5 cellular contexts compared by ENCODE assay signal in genomic region chr5:16436065-16436682, GRCh38. TPM values are rescaled to one million over a fixed set of nuclear protein-coding genes. Genes with fewer than 3 reads are reported as not detected.
DNase-seq lines count a peak whose midpoint lies in the region; ATAC-seq, FAIRE-seq and TF ChIP-seq lines count a peak whose summit lies in the region.
"Not testable (repeated sequence)": the region's sequence is repeated elsewhere in the genome, so short reads cannot be mapped to it uniquely, and the experiment has no call there.

No MANE protein-coding gene starts in this region.

- not testable (repeated sequence) for FAIRE-seq in K562 (lab: Jason Lieb, UNC); kidney (lab: Jason Lieb, UNC)

- POLR2A ChIA-PET in K562 (lab: Yijun Ruan, JAX), result interaction anchor here (2.3 kb wide), 1 partner anchor 18 kb away, joined by 5 read pairs; no protein-coding TSS in a partner anchor

- TF ChIP-seq RAD21 in K562 (CRISPR knock-in tag; conservative IDR thresholded peaks at IDR 0.05 in 1 of 2, IDR thresholded peaks at IDR 0.05 in 1 of 2), result not testable (repeated sequence)

- not testable (repeated sequence) for H3K4me1 Mint-ChIP-seq in stimulated activated naive CD8-positive, alpha-beta T cell treated with anti-CD3 and anti-CD28 coated beads, Interleukin-15, amount 100 ng/mL, for 72 hours

- H3K9me3 Mint-ChIP-seq in stimulated activated naive CD8-positive, alpha-beta T cell treated with anti-CD3 and anti-CD28 coated beads, Interleukin-15, amount 100 ng/mL, for 72 hours, result not testable (repeated sequence)

- not testable (repeated sequence) for H4K8ac ChIP-seq in neuronal stem cell (ENCODE audit: low read depth, low read length)

- not testable (repeated sequence) for H3K9me3 ChIP-seq in K562 (replicated peaks; ENCODE audit: control insufficient read depth, insufficient read depth, low read depth, low read length); kidney (ENCODE audit: control insufficient read depth in 1 of 2, low read length in 2 of 2); mucosa of descending colon; neuronal stem cell (replicated peaks in 1 of 2; ENCODE audit: control insufficient read depth in 2 of 2, insufficient read depth in 1 of 2, low read depth in 1 of 2, low read length in 2 of 2)

- whole genome bisulfite sequencing in K562 (ENCODE audit: insufficient coverage, low coverage, missing lambda C conversion rate), result 10% methylated on average over 23 of the region's 28 CpGs
- WGBS in neuronal stem cell (ENCODE audit: extremely low coverage in 2 of 2, insufficient read length in 2 of 2, insufficient replicate concordance in 1 of 2), 2 donors, result no CpG with 5 or more reads among the region's 28 CpGs

- H3K4me3 ChIP-seq in K562; kidney (ENCODE audit: low read length in 2 of 2); mucosa of descending colon; neuronal stem cell (ENCODE audit: low read length in 2 of 2): not testable (repeated sequence)

- not testable (repeated sequence) for H4K91ac ChIP-seq in neuronal stem cell (ENCODE audit: low read depth, low read length, poor library complexity)

- not testable (repeated sequence) for H3K36me3 ChIP-seq in K562 (ENCODE audit: control insufficient read depth, insufficient read depth, low read length); kidney (ENCODE audit: control insufficient read depth in 1 of 2, insufficient read depth in 2 of 2, low read length in 2 of 2); mucosa of descending colon (ENCODE audit: low read depth); neuronal stem cell (replicated peaks in 1 of 2; ENCODE audit: control insufficient read depth in 2 of 2, insufficient read depth in 2 of 2, low read length in 2 of 2)

- H3K14ac ChIP-seq in neuronal stem cell (ENCODE audit: low read length), result not testable (repeated sequence)

- not testable (repeated sequence) for H3K4me2 ChIP-seq in K562 (ENCODE audit: insufficient read depth, low read length); neuronal stem cell (ENCODE audit: insufficient read depth, low read length, poor library complexity, severe bottlenecking)

- 0 out of 2 replicates have a peak overlapping the region, but pooled peaks have one; percentile 6 for H2AFZ ChIP-seq in K562 (ENCODE audit: low read depth, low read length)
- not testable (repeated sequence) for H2AFZ ChIP-seq in neuronal stem cell (ENCODE audit: low read length)

- H3K4me1 ChIP-seq in K562 (replicated peaks in 1 of 2; ENCODE audit: control insufficient read depth in 2 of 2, insufficient read depth in 2 of 2, low read length in 2 of 2); kidney (ENCODE audit: control insufficient read depth in 1 of 2, insufficient read depth in 1 of 2, low read depth in 1 of 2, low read length in 2 of 2); mucosa of descending colon (ENCODE audit: low read depth); neuronal stem cell (ENCODE audit: control insufficient read depth in 2 of 2, insufficient read depth in 1 of 2, low read depth in 1 of 2, low read length in 2 of 2): not testable (repeated sequence)

- H2BK120ac ChIP-seq in neuronal stem cell (ENCODE audit: low read depth, low read length), result not testable (repeated sequence)

- not testable (repeated sequence) for H3K4ac ChIP-seq in neuronal stem cell (ENCODE audit: low read length)

- TF ChIP-seq POLR2A in K562 (conservative IDR thresholded peaks at IDR 0.05), result not testable (repeated sequence)

- not testable (repeated sequence) for TF ChIP-seq EP300 in K562 (IDR thresholded peaks at IDR 0.05; ENCODE audit: low read length)

- not testable (repeated sequence) for H2AK5ac ChIP-seq in neuronal stem cell (ENCODE audit: low read depth, low read length)

- not testable (repeated sequence) for H3K27ac Mint-ChIP-seq in stimulated activated naive CD8-positive, alpha-beta T cell treated with anti-CD3 and anti-CD28 coated beads, Interleukin-15, amount 100 ng/mL, for 72 hours

- not testable (repeated sequence) for H3K9ac ChIP-seq in K562 (ENCODE audit: insufficient read depth in 1 of 2, low read depth in 2 of 2, low read length in 2 of 2); kidney (ENCODE audit: low read length in 2 of 2); neuronal stem cell (ENCODE audit: low read depth, low read length, poor library complexity)

- intact Hi-C loops in K562 (cut with micrococcal nuclease); kidney (cut with DNase I); mucosa of descending colon (cut with DNase I, micrococcal nuclease): not testable (repeated sequence)

- H3K27ac ChIP-seq in K562 (ENCODE audit: extremely low read depth, low read depth, low read length); kidney (ENCODE audit: low read depth in 2 of 2, low read length in 2 of 2); neuronal stem cell (replicated peaks; ENCODE audit: low read length): not testable (repeated sequence)

- H2BK12ac ChIP-seq in neuronal stem cell (ENCODE audit: low read length), result not testable (repeated sequence)

- BruUV-seq in K562 (replicated peaks; lab: Mats Ljungman, UMichigan), result not testable (repeated sequence)

- H3K9me1 ChIP-seq in K562 (ENCODE audit: control insufficient read depth, insufficient read depth, low read length), result not testable (repeated sequence)

- H3K18ac ChIP-seq in neuronal stem cell (ENCODE audit: low read length), result not testable (repeated sequence)

- not testable (repeated sequence) for H2BK5ac ChIP-seq in neuronal stem cell (ENCODE audit: low read length)

- not testable (repeated sequence) for TF ChIP-seq CTCF in K562 (IDR thresholded peaks at IDR 0.05 in 2 of 3, conservative IDR thresholded peaks at IDR 0.05 in 1 of 3; ENCODE audit: insufficient read depth in 2 of 3, low read depth in 1 of 3, low read length in 3 of 3); kidney (IDR thresholded peaks at IDR 0.05; ENCODE audit: borderline replicate concordance, extremely low read depth, insufficient read depth); mucosa of descending colon (IDR thresholded peaks at IDR 0.05)

- not testable (repeated sequence) for H3K27me3 Mint-ChIP-seq in stimulated activated naive CD8-positive, alpha-beta T cell treated with anti-CD3 and anti-CD28 coated beads, Interleukin-15, amount 100 ng/mL, for 72 hours

- in situ Hi-C loops in K562 (cut with MboI), result not testable (repeated sequence)

- H3K23ac ChIP-seq in neuronal stem cell (ENCODE audit: low read depth, low read length, poor library complexity), result peak overlapping the region; percentile 35

- not testable (repeated sequence) for H3K79me2 ChIP-seq in K562 (ENCODE audit: control insufficient read depth, insufficient read depth, low read length)

- H3K79me1 ChIP-seq in neuronal stem cell (ENCODE audit: low read depth, low read length), result not testable (repeated sequence)

- DNase-seq in K562 (ENCODE audit: extremely low read depth in 1 of 4, low spot score in 3 of 4); mucosa of descending colon; neuronal stem cell (ENCODE audit: low spot score); stimulated activated naive CD8-positive, alpha-beta T cell treated with anti-CD3 and anti-CD28 coated beads, Interleukin-15, amount 100 ng/mL, for 72 hours: not testable (repeated sequence)
- DNase-seq in kidney, result peak; percentile 72

- H3K27me3 ChIP-seq in K562 (ENCODE audit: control insufficient read depth in 2 of 2, insufficient read depth in 2 of 2, low read length in 2 of 2), result peaks cover 0 to 10% of the 10 kb centered on the region in 2 experiments; a peak in 2 of 5 replicates
- not testable (repeated sequence) for H3K27me3 ChIP-seq in neuronal stem cell (ENCODE audit: control insufficient read depth in 3 of 3, insufficient read depth in 3 of 3, low read depth in 1 of 3, low read length in 3 of 3)

- peak; percentile 62; the same call in 2 of the 3 replicates for ATAC-seq in K562
- ATAC-seq in mucosa of descending colon, result peak; percentile 46
- ATAC-seq in stimulated activated naive CD8-positive, alpha-beta T cell treated with anti-CD3 and anti-CD28 coated beads, Interleukin-15, amount 100 ng/mL, for 72 hours, result peak; percentile 49

- not testable (repeated sequence) for H2BK15ac ChIP-seq in neuronal stem cell (ENCODE audit: low read length)

- CTCF ChIA-PET in K562 (lab: Yijun Ruan, JAX; ENCODE audit: low intra/inter-chr PET ratio), result not testable (repeated sequence)

- not testable (repeated sequence) for H3K4me3 Mint-ChIP-seq in stimulated activated naive CD8-positive, alpha-beta T cell treated with anti-CD3 and anti-CD28 coated beads, Interleukin-15, amount 100 ng/mL, for 72 hours

- not testable (repeated sequence) for H4K20me1 ChIP-seq in K562 (replicated peaks; ENCODE audit: control insufficient read depth, insufficient read depth, low read length)

RNA-seq across cellular contexts. Expression of gene ZNF622, which starts 29.4 kb away (rescaled TPM):
- 10.3 and 10.4 TPM in 2 replicates for total RNA-seq in K562 (2011; cell fraction: chromatin; rRNA removed; ENCODE audit: low replicate concordance)
- 10.4 and 12.8 TPM in 2 replicates for total RNA-seq in K562 (2011; cell fraction: nucleolus; rRNA removed)
- total RNA-seq in K562 (2011; cell fraction: nucleoplasm; rRNA removed), result 9.8 and 10.2 TPM in 2 replicates
- total RNA-seq in K562 (2014; rRNA removed) (51.5 and 59.8 TPM in 2 replicates), K562 (2014; rRNA removed; fragmentation: Illumina TruSeq; extraction: Trizol) (34.6 and 34.8 TPM in 2 replicates), K562 (2015; rRNA removed; fragmentation: Illumina TruSeq; extraction: Trizol) (46.0 and 47.7 TPM in 2 replicates), K562 (2021) (41.0 and 49.5 TPM in 2 replicates), kidney (30.2 TPM), mucosa of descending colon (10 to 100 TPM; 34.1 to 48.5 (median 38.4) TPM)
- polyA plus RNA-seq in K562 (2011; rRNA removed) (16.6 and 22.7 TPM in 2 replicates), K562 (2014; fragmentation: Illumina TruSeq; extraction: Trizol) (27.7 and 36.6 TPM in 2 replicates), K562 (2014; fragmentation: Nextera tagmentation; extraction: Ambion mirVana) (1 to 10 TPM; 9.6 TPM), K562 (2014; rRNA removed) (32.3 and 36.8 TPM in 2 replicates), kidney (ENCODE audit: insufficient read depth, low read depth, low replicate concordance) (26.0 TPM)
- 14.7 and 18.1 TPM in 2 replicates for polyA plus RNA-seq in K562 (2011; cell fraction: cytosol; rRNA removed)
- 10.4 and 10.8 TPM in 2 replicates for polyA plus RNA-seq in K562 (2011; cell fraction: nucleus; rRNA removed)
- 41.3 and 41.8 TPM in 2 replicates for polyA plus RNA-seq in K562 (2012)
- 23.6 and 23.8 TPM in 2 replicates for polyA minus RNA-seq in K562 (2011; rRNA and poly(A)+ RNA removed)
- polyA minus RNA-seq in K562 (2011; cell fraction: cytosol; rRNA and poly(A)+ RNA removed), result 11.0 and 13.0 TPM in 2 replicates
- 16.6 and 21.2 TPM in 2 replicates for polyA minus RNA-seq in K562 (2011; cell fraction: nucleus; rRNA and poly(A)+ RNA removed)
- 12.0 TPM for polyA plus RNA-seq in neuronal stem cell (2013, experiment 1 of 2)
- 12.0 TPM for polyA plus RNA-seq in neuronal stem cell (2013, experiment 2 of 2)
